Comparison of ENCODE assay signal across 28 cellular contexts in genomic region chr7:107262857-107263256, GRCh38.
DNase-seq lines count a peak whose midpoint lies in the region; ATAC-seq, FAIRE-seq and TF ChIP-seq lines count a peak whose summit lies in the region.
"Had no signal": no experiment of that assay in that cellular context is flagged by ENCODE, and none has a peak within 500 bp of the region (broad histone marks: within the 10 kb centered on the region; RNA-seq: fewer than 3 reads in every experiment).

No MANE protein-coding gene starts in this region.

- no peak overlapping the region for H3K4me3 ChIP-seq in bronchial epithelial cell (ENCODE audit: low read depth, low read length)
- no peak overlapping the region for H3K4me3 ChIP-seq in MG63
- H3K4me3 ChIP-seq: tibial artery had no signal

- peak overlapping the region; percentile 63 for H3K27ac Mint-ChIP-seq in activated naive CD4-positive, alpha-beta T cell treated with anti-CD3 and anti-CD28 coated beads, Interleukin-2, amount 50 U/mL, for 24 hours
- H3K27ac Mint-ChIP-seq: activated CD4-positive, alpha-beta memory T cell treated with anti-CD3 and anti-CD28 coated beads for 36 hours; activated naive CD8-positive, alpha-beta T cell; B cell; CD8-positive, alpha-beta memory T cell; T-helper 1 cell treated with Interleukin-12 subunit alpha and Interleukin-12 subunit beta and Interleukin-4 antibody, amounts not matched to agents 30 μg/mL and 1 μg/mL, for 36 hours had no signal

- no peaks in the 10 kb centered on the region for H3K36me3 ChIP-seq in bronchial epithelial cell (ENCODE audit: control insufficient read depth, insufficient read depth, low read length)
- H3K36me3 ChIP-seq in MG63 = no peaks in the 10 kb centered on the region
- H3K36me3 ChIP-seq: tibial artery had no signal

- DNase-seq in activated naive CD4-positive, alpha-beta T cell treated with anti-CD3 and anti-CD28 coated beads, Interleukin-2, amount 50 U/mL, for 16 hours = no peak
- DNase-seq in bronchial epithelial cell (ENCODE audit: low read depth) (no peak), left cardiac atrium (no peak), superior temporal gyrus (ENCODE audit: extremely low spot score) (peak; percentile 75), MG63 (no peak), GOT3 (lab: John Stamatoyannopoulos, UW) (no peak)
- DNase-seq: activated CD4-positive, alpha-beta memory T cell treated with anti-CD3 and anti-CD28 coated beads for 36 hours; activated CD4-positive, CD25-positive, alpha-beta regulatory T cell treated with anti-CD3 and anti-CD28 coated beads, Interleukin-2, amount 50 U/mL, for 72 hours; activated CD8-positive, alpha-beta memory T cell treated with anti-CD3 and anti-CD28 coated beads, Interleukin-2, amount 50 U/mL, for 48 hours; CD8-positive, alpha-beta memory T cell; GF-D8; naive thymus-derived CD8-positive, alpha-beta T cell; NCI-H1417; NCI-H2029 treated with DMSO at 0.1 percent for 48 hours; NCI-H226; occipital lobe; SK-N-SH; small intestine; stimulated activated CD4-positive, alpha-beta T cell treated with anti-CD3 and anti-CD28 coated beads, Interleukin-1b, Interleukin-23, amount 100 ng/mL, for 48 hours; stimulated activated CD8-positive, alpha-beta memory T cell treated with anti-CD3 and anti-CD28 coated beads, Interleukin-4, amount 100 ng/mL, for 48 hours; stimulated activated naive CD8-positive, alpha-beta T cell treated with anti-CD3 and anti-CD28 coated beads, Interleukin-15, amount 100 ng/mL, for 72 hours; tibial artery had no signal

- no peaks in the 10 kb centered on the region for H3K27me3 Mint-ChIP-seq in activated naive CD4-positive, alpha-beta T cell treated with anti-CD3 and anti-CD28 coated beads, Interleukin-2, amount 50 U/mL, for 24 hours
- H3K27me3 Mint-ChIP-seq: activated CD4-positive, alpha-beta memory T cell treated with anti-CD3 and anti-CD28 coated beads for 36 hours; activated naive CD8-positive, alpha-beta T cell; B cell; naive thymus-derived CD8-positive, alpha-beta T cell; stimulated activated naive CD8-positive, alpha-beta T cell treated with anti-CD3 and anti-CD28 coated beads, Interleukin-15, amount 100 ng/mL, for 72 hours had no signal

- FAIRE-seq in bronchial epithelial cell (lab: Jason Lieb, UNC) = peak; percentile 28
- FAIRE-seq: small intestine had no signal

- H3K9me3 Mint-ChIP-seq in activated naive CD4-positive, alpha-beta T cell treated with anti-CD3 and anti-CD28 coated beads, Interleukin-2, amount 50 U/mL, for 24 hours = no peaks in the 10 kb centered on the region
- H3K9me3 Mint-ChIP-seq: activated CD4-positive, alpha-beta memory T cell treated with anti-CD3 and anti-CD28 coated beads for 36 hours; CD8-positive, alpha-beta memory T cell; naive thymus-derived CD8-positive, alpha-beta T cell; stimulated activated naive CD8-positive, alpha-beta T cell treated with anti-CD3 and anti-CD28 coated beads, Interleukin-15, amount 100 ng/mL, for 72 hours; T-helper 1 cell treated with Interleukin-12 subunit alpha and Interleukin-12 subunit beta and Interleukin-4 antibody, amounts not matched to agents 30 μg/mL and 1 μg/mL, for 36 hours had no signal

- ATAC-seq in left cardiac atrium (peak; percentile 49 to 65), HG03520 (IDR thresholded peaks at IDR 0.05; ENCODE audit: unreplicated experiment) (no peak)
- ATAC-seq: HCT116; naive thymus-derived CD8-positive, alpha-beta T cell; stimulated activated naive CD8-positive, alpha-beta T cell treated with anti-CD3 and anti-CD28 coated beads, Interleukin-15, amount 100 ng/mL, for 72 hours had no signal

- no peak for TF ChIP-seq CTCF in bronchial epithelial cell (IDR thresholded peaks at IDR 0.05; ENCODE audit: insufficient read depth, low read length, severe bottlenecking)

- H3K9me3 ChIP-seq in MG63 = no peaks in the 10 kb centered on the region
- H3K9me3 ChIP-seq: SK-N-SH, tibial artery had no signal

- H3K27me3 ChIP-seq in bronchial epithelial cell (ENCODE audit: control insufficient read depth, insufficient read depth, low read length) (no peaks in the 10 kb centered on the region), MG63 (no peaks in the 10 kb centered on the region)
- H3K27me3 ChIP-seq: tibial artery had no signal

- H3K36me3 Mint-ChIP-seq in activated naive CD4-positive, alpha-beta T cell treated with anti-CD3 and anti-CD28 coated beads, Interleukin-2, amount 50 U/mL, for 24 hours = peaks cover 19% of the 10 kb centered on the region

- intact Hi-C loops in left cardiac atrium (cut with DNase I) = no loop called here

- H3K4me3 Mint-ChIP-seq in activated naive CD4-positive, alpha-beta T cell treated with anti-CD3 and anti-CD28 coated beads, Interleukin-2, amount 50 U/mL, for 24 hours = no peak overlapping the region
- H3K4me3 Mint-ChIP-seq: activated CD4-positive, alpha-beta memory T cell treated with anti-CD3 and anti-CD28 coated beads for 36 hours; activated naive CD8-positive, alpha-beta T cell; B cell; CD8-positive, alpha-beta memory T cell; naive thymus-derived CD8-positive, alpha-beta T cell; stimulated activated naive CD8-positive, alpha-beta T cell treated with anti-CD3 and anti-CD28 coated beads, Interleukin-15, amount 100 ng/mL, for 72 hours; T-helper 1 cell treated with Interleukin-12 subunit alpha and Interleukin-12 subunit beta and Interleukin-4 antibody, amounts not matched to agents 30 μg/mL and 1 μg/mL, for 36 hours had no signal

- H3K4me1 Mint-ChIP-seq in activated naive CD4-positive, alpha-beta T cell treated with anti-CD3 and anti-CD28 coated beads, Interleukin-2, amount 50 U/mL, for 24 hours = no peaks in the 10 kb centered on the region
- H3K4me1 Mint-ChIP-seq: B cell; stimulated activated naive CD8-positive, alpha-beta T cell treated with anti-CD3 and anti-CD28 coated beads, Interleukin-15, amount 100 ng/mL, for 72 hours had no signal
